In genomic region chr2:102186676-102187190, GRCh38 we compare ENCODE assay signal across 10 cellular contexts. TPM values are rescaled to one million over a fixed set of nuclear protein-coding genes. Genes with fewer than 3 reads are reported as not detected.
DNase-seq lines count a peak whose midpoint lies in the region; ATAC-seq, FAIRE-seq and TF ChIP-seq lines count a peak whose summit lies in the region.
"Had no signal": no experiment of that assay in that cellular context is flagged by ENCODE, and none has a peak within 500 bp of the region (broad histone marks: within the 10 kb centered on the region; RNA-seq: fewer than 3 reads in every experiment).

Gene IL1RL2 (plus strand): TSS chr2:102187023. CDS start chr2:102187868, 845 bp downstream.

- TF ChIP-seq RAD21 in GM12878 (IDR thresholded peaks at IDR 0.05; ENCODE audit: insufficient read depth, low read depth, low read length), result no peak
- TF ChIP-seq RAD21 in liver (IDR thresholded peaks at IDR 0.05), result no peak

- no peaks in the 10 kb centered on the region for H3K27me3 ChIP-seq in PC-3 (ENCODE audit: low read length)
- no peaks in the 10 kb centered on the region; a peak in 2 of 4 replicates for H3K27me3 ChIP-seq in GM12878 (replicated peaks in 1 of 2; ENCODE audit: control insufficient read depth in 2 of 2, insufficient read depth in 2 of 2, low read length in 1 of 2)
- no peaks in the 10 kb centered on the region for H3K27me3 ChIP-seq in liver (ENCODE audit: control insufficient read depth in 4 of 4, insufficient read depth in 4 of 4, low read length in 3 of 4)
- H3K27me3 ChIP-seq in HAP-1 (ENCODE audit: low read depth), result no peaks in the 10 kb centered on the region

- DNase-seq in PC-3, result no peak
- no peak for DNase-seq in GM12878 (ENCODE audit: low read depth, low spot score)
- peak; percentile 30 for DNase-seq in stimulated activated CD4-positive, alpha-beta T cell treated with anti-CD3 and anti-CD28 coated beads, Interleukin-4, amount 100 ng/mL, for 1 hour
- no peak for DNase-seq in NCI-H774 (lab: John Stamatoyannopoulos, UW)
- no peak for DNase-seq in AG08396 (ENCODE audit: low spot score)
- no peak for DNase-seq in HAP-1 (ENCODE audit: low spot score in 2 of 2)
- DNase-seq: NCI-H446 treated with DMSO at 0.1 percent for 48 hours had no signal

- H4K20me1 ChIP-seq in PC-3 (ENCODE audit: low read length), result no peaks in the 10 kb centered on the region
- H4K20me1 ChIP-seq in GM12878 (ENCODE audit: control insufficient read depth, insufficient read depth), result no peaks in the 10 kb centered on the region

- no peak for ATAC-seq in PC-3
- no peak for ATAC-seq in GM12878
- ATAC-seq in GM18909 (IDR thresholded peaks at IDR 0.05; ENCODE audit: poor library complexity, unreplicated experiment), result no peak

- H3K36me3 ChIP-seq in PC-3 (ENCODE audit: low read depth, low read length), result no peaks in the 10 kb centered on the region
- H3K36me3 ChIP-seq in GM12878 (ENCODE audit: control insufficient read depth in 2 of 2, insufficient read depth in 2 of 2, low read length in 1 of 2), result no peaks in the 10 kb centered on the region
- no peaks in the 10 kb centered on the region for H3K36me3 ChIP-seq in liver (ENCODE audit: control insufficient read depth in 4 of 4, insufficient read depth in 3 of 4, low read depth in 1 of 4, low read length in 3 of 4)
- no peaks in the 10 kb centered on the region for H3K36me3 ChIP-seq in HAP-1 (replicated peaks)

- H3K27ac ChIP-seq in PC-3 (ENCODE audit: low read length), result no peak within 1 kb of the TSS
- no peak within 1 kb of the TSS for H3K27ac ChIP-seq in GM12878 (ENCODE audit: control insufficient read depth, insufficient read depth)
- peak within 1 kb of the TSS; percentile 88 to 91 for H3K27ac ChIP-seq in liver (ENCODE audit: low read depth in 1 of 2, low read length in 2 of 2)

- CTCF ChIA-PET in PC-3 (lab: Charles Lee), result interaction anchor here (0.5 kb wide), 1 partner anchor 428 kb away, joined by 8 read pairs; no protein-coding TSS in a partner anchor
- CTCF ChIA-PET in GM12878 (lab: Yijun Ruan, JAX), result interaction anchor here (1.1 to 2.2 kb wide), 3 partner anchors 54 to 167 kb away, joined by 3 to 9 read pairs (median 4); no protein-coding TSS in a partner anchor

- TF ChIP-seq POLR2A in GM12878 (IDR thresholded peaks at IDR 0.05; ENCODE audit: low read depth, low read length), result no peak

- POLR2A ChIA-PET in PC-3 (lab: Charles Lee; ENCODE audit: unreplicated experiment) (no interaction called here), GM12878 (lab: Charles Lee) (no interaction called here)

- 40% methylated on average over 14 of the region's 14 CpGs for WGBS in GM12878 (ENCODE audit: insufficient coverage, insufficient replicate concordance, low lambda C conversion rate, missing lambda C conversion rate)
- 46% methylated on average over 14 of the region's 14 CpGs for WGBS in liver

- in situ Hi-C loops in GM12878 (cut with MboI) (no loop called here), HAP-1 (cut with MboI; ENCODE audit: low sequenced_read_pairs) (no loop called here)

- BruUV-seq in PC-3 (replicated peaks; lab: Mats Ljungman, UMichigan) (no TSS peak), GM12878 (replicated peaks; lab: Mats Ljungman, UMichigan) (no TSS peak)

- H3K4me2 ChIP-seq in PC-3 (ENCODE audit: low read length), result no peak within 1 kb of the TSS
- H3K4me2 ChIP-seq in GM12878 (ENCODE audit: control insufficient read depth, insufficient read depth), result 0 out of 2 replicates have a peak within 1 kb of the TSS, but pooled peaks have one; percentile 8

- TF ChIP-seq EP300 in GM12878 (IDR thresholded peaks at IDR 0.05; ENCODE audit: borderline replicate concordance in 1 of 2, control insufficient read depth in 1 of 2, low read depth in 2 of 2, low read length in 2 of 2), result no peak

- H3K9me2 ChIP-seq in PC-3 (replicated peaks; ENCODE audit: low read length), result no peaks in the 10 kb centered on the region

- H3K4me1 ChIP-seq in PC-3 (ENCODE audit: insufficient read depth, low read length) (no peaks in the 10 kb centered on the region), GM12878 (ENCODE audit: control insufficient read depth, insufficient read depth, low read length) (no peaks in the 10 kb centered on the region), liver (ENCODE audit: control insufficient read depth in 4 of 4, insufficient read depth in 4 of 4, low read length in 3 of 4) (peaks cover 1 to 19% (median 5%) of the 10 kb centered on the region in 4 donors), HAP-1 (no peaks in the 10 kb centered on the region)

- H3K4me3 ChIP-seq in PC-3 (ENCODE audit: low read length) (no peak within 1 kb of the TSS), GM12878 (no peak within 1 kb of the TSS), liver (ENCODE audit: low read depth in 1 of 3, low read length in 3 of 3) (peak within 1 kb of the TSS; percentile 55 to 75 (median 75)), HAP-1 (no peak within 1 kb of the TSS)

- H2AFZ ChIP-seq in PC-3 (ENCODE audit: low read length) (peak within 1 kb of the TSS; percentile 77), GM12878 (ENCODE audit: control insufficient read depth, low read depth, low read length) (no peak within 1 kb of the TSS; the same call in 1 of the 2 replicates)

- no peak within 1 kb of the TSS for H3K9ac ChIP-seq in PC-3 (ENCODE audit: low read length)
- no peak within 1 kb of the TSS for H3K9ac ChIP-seq in GM12878 (ENCODE audit: control insufficient read depth, insufficient read depth, low read length)
- H3K9ac ChIP-seq in liver (ENCODE audit: low read depth in 1 of 2, low read length in 2 of 2), result peak within 1 kb of the TSS; percentile 58 to 74

- H3K9me3 ChIP-seq in PC-3 (ENCODE audit: low read length) (no peaks in the 10 kb centered on the region), GM12878 (replicated peaks; ENCODE audit: control insufficient read depth, insufficient read depth, low read length) (no peaks in the 10 kb centered on the region; the same call in 2 of the 3 replicates), liver (ENCODE audit: control insufficient read depth in 4 of 4, low read length in 3 of 4) (no peaks in the 10 kb centered on the region), HAP-1 (no peaks in the 10 kb centered on the region)

- SMC1A ChIA-PET in GM12878 (lab: Charles Lee; ENCODE audit: uncharacterized antibody, unreplicated experiment), result interaction anchor here (1.0 to 1.5 kb wide), 2 partner anchors 61 to 167 kb away, joined by 3 to 4 read pairs; no protein-coding TSS in a partner anchor

- no peaks in the 10 kb centered on the region for H3F3A ChIP-seq in PC-3 (ENCODE audit: low read length, unreplicated experiment)

- RAD21 ChIA-PET in GM12878 (lab: Charles Lee; ENCODE audit: unreplicated experiment), result interaction anchor here (1.3 kb wide), 1 partner anchor 37 kb away, joined by 3 read pairs; no protein-coding TSS in a partner anchor

- H3K79me2 ChIP-seq in PC-3 (ENCODE audit: low read length) (no peaks in the 10 kb centered on the region), GM12878 (ENCODE audit: control insufficient read depth, insufficient read depth, low read length) (no peaks in the 10 kb centered on the region)

- TF ChIP-seq CTCF in PC-3 (conservative IDR thresholded peaks at IDR 0.05; ENCODE audit: low read depth, low read length) (no peak), GM12878 (IDR thresholded peaks at IDR 0.05 in 2 of 3, conservative IDR thresholded peaks at IDR 0.05 in 1 of 3; ENCODE audit: control insufficient read depth in 2 of 3, extremely low read depth in 1 of 3, insufficient read depth in 1 of 3, low read depth in 3 of 3, low read length in 3 of 3) (no peak), liver (IDR thresholded peaks at IDR 0.05; ENCODE audit: low read depth, low read length, missing input control) (no peak)

- intact Hi-C loops in PC-3 (cut with micrococcal nuclease), result no loop called here
- intact Hi-C loops in GM12878 (cut with micrococcal nuclease; ENCODE audit: unreplicated experiment), result loop anchor here (2.0 kb wide), 1 partner anchor 54 kb away; no protein-coding TSS in a partner anchor

- FAIRE-seq in GM12878 (lab: Jason Lieb, UNC), result no peak
- FAIRE-seq: colon had no signal

TF ChIP-seq in GM12878, 131 proteins besides CTCF, POLR2A, EP300 and RAD21:
- TF ChIP-seq YY1 (IDR thresholded peaks at IDR 0.05; ENCODE audit: low read depth, low read length), result no peak
- TF ChIP-seq ESRRA (IDR thresholded peaks at IDR 0.05; ENCODE audit: low read length), result no peak
- no peak for TF ChIP-seq CBFB (IDR thresholded peaks at IDR 0.05; ENCODE audit: low read depth)
- TF ChIP-seq MTA3 (IDR thresholded peaks at IDR 0.05; ENCODE audit: borderline replicate concordance, low read length), result no peak
- no peak for TF ChIP-seq ZNF207 (IDR thresholded peaks at IDR 0.05; ENCODE audit: borderline replicate concordance)
- TF ChIP-seq NR2F1 (conservative IDR thresholded peaks at IDR 0.05), result no peak
- no peak for TF ChIP-seq BACH1 (IDR thresholded peaks at IDR 0.05; ENCODE audit: borderline replicate concordance)

TF ChIP-seq in liver, 16 proteins besides CTCF, POLR2A, EP300 and RAD21:
- TF ChIP-seq RXRA (IDR thresholded peaks at IDR 0.05), result no peak
- TF ChIP-seq EGR1 (IDR thresholded peaks at IDR 0.05; ENCODE audit: low read depth in 2 of 2), result peak in 1 of 2 donors; percentile 40
- TF ChIP-seq FOXA2 (IDR thresholded peaks at IDR 0.05), result no peak
- TF ChIP-seq JUND (IDR thresholded peaks at IDR 0.05), result peak in 1 of 2 donors; percentile 50
- TF ChIP-seq NR2F2 (IDR thresholded peaks at IDR 0.05), result no peak
- TF ChIP-seq FOXA1 (IDR thresholded peaks at IDR 0.05), result no peak
- TF ChIP-seq GABPA (IDR thresholded peaks at IDR 0.05 in 1 of 2, conservative IDR thresholded peaks at IDR 0.05 in 1 of 2), result no peak
TF ChIP-seq in liver: peak in this region for 2.

RNA-seq across cellular contexts. Expression of gene IL1RL2, which starts in this region (rescaled TPM):
- 0.11 TPM in 1 of 2 replicates, not detected in the other for total RNA-seq in PC-3 (2014; rRNA removed)
- not detected in 2 replicates for total RNA-seq in GM12878 (2013; cell fraction: nucleolus; rRNA removed)
- total RNA-seq in GM12878 (2014; rRNA removed), result not detected in 2 replicates
- not detected in 2 replicates for total RNA-seq in GM12878 (2014; rRNA removed; fragmentation: Illumina TruSeq; extraction: Trizol)
- not detected in 2 replicates for total RNA-seq in GM12878 (2021)
- not detected for polyA plus RNA-seq in GM12878 (2011; ENCODE audit: low read depth)
- not detected in 2 replicates for polyA plus RNA-seq in GM12878 (2011; rRNA removed)
- 0.02 TPM in 1 of 2 replicates, not detected in the other for polyA plus RNA-seq in GM12878 (2011; cell fraction: cytosol; rRNA removed)
- 0.06 TPM in 1 of 2 replicates, not detected in the other for polyA plus RNA-seq in GM12878 (2011; cell fraction: nucleus; rRNA removed)
- not detected in 2 replicates for polyA plus RNA-seq in GM12878 (2012)
- polyA plus RNA-seq in GM12878 (2014; fragmentation: Illumina TruSeq; extraction: Trizol), result not detected in 2 replicates
- polyA plus RNA-seq in GM12878 (2014; fragmentation: Nextera tagmentation; extraction: Ambion mirVana), result not detected
- not detected in 2 replicates for polyA plus RNA-seq in GM12878 (2014; rRNA removed)
- polyA plus RNA-seq in GM12878 (2016; fragmentation: Nextera tagmentation; extraction: Ambion mirVana), result not detected
- polyA minus RNA-seq in GM12878 (2011; rRNA and poly(A)+ RNA removed), result not detected in 2 replicates
- polyA minus RNA-seq in GM12878 (2011; cell fraction: cytosol; rRNA and poly(A)+ RNA removed), result not detected in 2 replicates
- not detected in 2 replicates for polyA minus RNA-seq in GM12878 (2011; cell fraction: nucleus; rRNA and poly(A)+ RNA removed)
- 1 to 10 TPM in 1 of 2 donors, under 1 TPM in 1; 0.98 to 1.3 TPM for total RNA-seq in liver
- 1 to 10 TPM; 1.3 to 2.0 TPM for polyA plus RNA-seq in liver

Comparison
In these comparisons a context has a peak if more than half of its experiments do, and no peak if none do; other contexts are left out.
1. H3K27ac ChIP-seq: peak in liver (2 of 2); none in PC-3 (single experiment) and GM12878 (single experiment).
2. H3K4me3 ChIP-seq: peak in liver (3 of 3); none in PC-3 (single experiment), GM12878 (single experiment) and HAP-1 (single experiment).
3. H3K9ac ChIP-seq: peak in liver (2 of 2); none in PC-3 (single experiment) and GM12878 (single experiment).